8 cellular contexts compared by ENCODE assay signal in genomic region chr3:177358085-177358967, GRCh38.
A peak's percentile ranks its signal among the peaks of the same experiment; 100 is the strongest.
DNase-seq lines count a peak whose midpoint lies in the region; ATAC-seq and TF ChIP-seq lines count a peak whose summit lies in the region.

No MANE protein-coding gene starts in this region.

- peak overlapping the region; percentile 63 for H3K4me3 Mint-ChIP-seq in Calu3 (ENCODE audit: low read depth, unreplicated experiment)
- H3K4me3 Mint-ChIP-seq in activated naive CD8-positive, alpha-beta T cell treated with anti-CD3 and anti-CD28 coated beads, Interleukin-2, amount 10 ng/mL, durations not matched to agents 7 days and 5 days, result peak overlapping the region; percentile 90

- intact Hi-C loops in Calu3 (cut with micrococcal nuclease; ENCODE audit: unreplicated experiment), result loop anchor here (1.0 to 2.0 kb wide), 3 partner anchors 58 to 419 kb away; no protein-coding TSS in a partner anchor
- intact Hi-C loops in cardiac septum (cut with DNase I), result loop anchor here (1.0 to 5.0 kb wide), 8 partner anchors 13 to 964 kb away; no protein-coding TSS in a partner anchor
- intact Hi-C loops in posterior vena cava (cut with DNase I), result loop anchor here (2.0 to 10.0 kb wide), 4 partner anchors 161 to 966 kb away; partner anchors contain the start of gene TBL1XR1 (in 2 of the 2)

- peak overlapping the region; percentile 71 for H3K27ac Mint-ChIP-seq in Calu3 (ENCODE audit: unreplicated experiment)
- H3K27ac Mint-ChIP-seq in activated naive CD8-positive, alpha-beta T cell treated with anti-CD3 and anti-CD28 coated beads, Interleukin-2, amount 10 ng/mL, durations not matched to agents 7 days and 5 days, result peak overlapping the region; percentile 98

- H3K9me3 Mint-ChIP-seq in Calu3 (ENCODE audit: low read depth, unreplicated experiment), result no peaks in the 10 kb centered on the region
- no peaks in the 10 kb centered on the region for H3K9me3 Mint-ChIP-seq in activated naive CD8-positive, alpha-beta T cell treated with anti-CD3 and anti-CD28 coated beads, Interleukin-2, amount 10 ng/mL, durations not matched to agents 7 days and 5 days

- TF ChIP-seq CTCF in Calu3 (IDR thresholded peaks at IDR 0.05; ENCODE audit: unreplicated experiment), result no peak

- CTCF ChIA-PET in Calu3 (lab: Charles Lee), result interaction anchor here (1.0 to 2.7 kb wide), 8 partner anchors 10 to 308 kb away, joined by 3 to 10 read pairs (median 6); partner anchors contain the start of gene TBL1XR1

- BruUV-seq in Calu3 (replicated peaks; lab: Mats Ljungman, UMichigan), result TSS peak; percentile 56

- in situ Hi-C loops in SK-MEL-5 (cut with HindIII; ENCODE audit: low pct_unique_long_range_greater_than_20kb, low sequenced_read_pairs), result no loop called here

- DNase-seq in Calu3, result peak; percentile 69
- peak; percentile 64 for DNase-seq in HPDE6-E6E7 (ENCODE audit: extremely low spot score)
- peak; percentile 85 for DNase-seq in SK-MEL-5 (ENCODE audit: low read depth, low spot score)
- peak; percentile 60 for DNase-seq in activated naive CD8-positive, alpha-beta T cell treated with anti-CD3 and anti-CD28 coated beads, Interleukin-2, amount 10 ng/mL, durations not matched to agents 7 days and 5 days
- peak; percentile 93 for DNase-seq in cardiac septum (ENCODE audit: low spot score)
- peak; percentile 89 for DNase-seq in posterior vena cava (ENCODE audit: low spot score)
- DNase-seq in 8988T, result no peak

- POLR2A ChIA-PET in activated naive CD8-positive, alpha-beta T cell treated with anti-CD3 and anti-CD28 coated beads, Interleukin-2, amount 10 ng/mL, durations not matched to agents 7 days and 5 days (lab: Charles Lee), result interaction anchor here (0.6 to 7.2 kb wide), 7 partner anchors 12 to 247 kb away, joined by 3 to 149 read pairs (median 4); partner anchors contain the start of gene TBL1XR1

- H3K36me3 Mint-ChIP-seq in Calu3 (ENCODE audit: insufficient read depth, unreplicated experiment), result peaks cover 46% of the 10 kb centered on the region
- H3K36me3 Mint-ChIP-seq in activated naive CD8-positive, alpha-beta T cell treated with anti-CD3 and anti-CD28 coated beads, Interleukin-2, amount 10 ng/mL, durations not matched to agents 7 days and 5 days, result no peaks in the 10 kb centered on the region

- H3K27me3 Mint-ChIP-seq in Calu3 (ENCODE audit: unreplicated experiment), result no peaks in the 10 kb centered on the region
- H3K27me3 Mint-ChIP-seq in activated naive CD8-positive, alpha-beta T cell treated with anti-CD3 and anti-CD28 coated beads, Interleukin-2, amount 10 ng/mL, durations not matched to agents 7 days and 5 days, result no peaks in the 10 kb centered on the region

- peak; percentile 53 for ATAC-seq in GM21360 (IDR thresholded peaks at IDR 0.05; ENCODE audit: unreplicated experiment)
- peak; percentile 33 for ATAC-seq in activated naive CD8-positive, alpha-beta T cell treated with anti-CD3 and anti-CD28 coated beads, Interleukin-2, amount 10 ng/mL, durations not matched to agents 7 days and 5 days (ENCODE audit: low read depth)

- peaks cover 60% of the 10 kb centered on the region for H3K4me1 Mint-ChIP-seq in Calu3 (ENCODE audit: low read depth, unreplicated experiment)
- H3K4me1 Mint-ChIP-seq in activated naive CD8-positive, alpha-beta T cell treated with anti-CD3 and anti-CD28 coated beads, Interleukin-2, amount 10 ng/mL, durations not matched to agents 7 days and 5 days, result peaks cover 38% of the 10 kb centered on the region
